2 cellular contexts compared by ENCODE assay signal in the genomic region with DNA sequence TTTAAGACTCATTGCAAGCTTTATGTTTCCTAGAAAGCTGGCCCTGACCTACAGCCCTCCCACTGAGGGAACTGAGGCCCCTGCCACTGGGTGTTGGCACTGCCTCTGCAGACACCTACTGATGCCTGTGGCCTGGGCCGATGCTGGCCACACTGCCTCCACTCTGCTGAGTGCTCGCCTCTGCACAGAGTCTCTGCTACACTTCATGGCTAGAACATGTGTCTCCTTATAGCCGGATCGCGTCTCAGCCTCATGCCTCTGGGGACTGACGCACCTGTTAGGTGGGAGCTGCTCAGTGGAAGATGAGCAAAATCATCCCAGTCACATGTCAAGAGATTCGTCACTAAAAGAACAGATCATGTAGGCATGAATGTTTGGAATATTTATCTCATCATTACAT.
TF ChIP-seq lines count a peak whose summit lies in the region.

No MANE protein-coding gene starts in this region.

TF ChIP-seq in GM23338, 12 proteins besides CTCF, POLR2A, EP300 and RAD21:
- TF ChIP-seq NANOG (IDR thresholded peaks at IDR 0.05; ENCODE audit: borderline replicate concordance), result no peak
- TF ChIP-seq, protein P1, sequence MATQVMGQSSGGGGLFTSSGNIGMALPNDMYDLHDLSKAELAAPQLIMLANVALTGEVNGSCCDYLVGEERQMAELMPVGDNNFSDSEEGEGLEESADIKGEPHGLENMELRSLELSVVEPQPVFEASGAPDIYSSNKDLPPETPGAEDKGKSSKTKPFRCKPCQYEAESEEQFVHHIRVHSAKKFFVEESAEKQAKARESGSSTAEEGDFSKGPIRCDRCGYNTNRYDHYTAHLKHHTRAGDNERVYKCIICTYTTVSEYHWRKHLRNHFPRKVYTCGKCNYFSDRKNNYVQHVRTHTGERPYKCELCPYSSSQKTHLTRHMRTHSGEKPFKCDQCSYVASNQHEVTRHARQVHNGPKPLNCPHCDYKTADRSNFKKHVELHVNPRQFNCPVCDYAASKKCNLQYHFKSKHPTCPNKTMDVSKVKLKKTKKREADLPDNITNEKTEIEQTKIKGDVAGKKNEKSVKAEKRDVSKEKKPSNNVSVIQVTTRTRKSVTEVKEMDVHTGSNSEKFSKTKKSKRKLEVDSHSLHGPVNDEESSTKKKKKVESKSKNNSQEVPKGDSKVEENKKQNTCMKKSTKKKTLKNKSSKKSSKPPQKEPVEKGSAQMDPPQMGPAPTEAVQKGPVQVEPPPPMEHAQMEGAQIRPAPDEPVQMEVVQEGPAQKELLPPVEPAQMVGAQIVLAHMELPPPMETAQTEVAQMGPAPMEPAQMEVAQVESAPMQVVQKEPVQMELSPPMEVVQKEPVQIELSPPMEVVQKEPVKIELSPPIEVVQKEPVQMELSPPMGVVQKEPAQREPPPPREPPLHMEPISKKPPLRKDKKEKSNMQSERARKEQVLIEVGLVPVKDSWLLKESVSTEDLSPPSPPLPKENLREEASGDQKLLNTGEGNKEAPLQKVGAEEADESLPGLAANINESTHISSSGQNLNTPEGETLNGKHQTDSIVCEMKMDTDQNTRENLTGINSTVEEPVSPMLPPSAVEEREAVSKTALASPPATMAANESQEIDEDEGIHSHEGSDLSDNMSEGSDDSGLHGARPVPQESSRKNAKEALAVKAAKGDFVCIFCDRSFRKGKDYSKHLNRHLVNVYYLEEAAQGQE (IDR thresholded peaks at IDR 0.05; ENCODE audit: unreplicated experiment), result no peak

TF ChIP-seq in HepG2, 621 proteins besides CTCF, POLR2A, EP300 and RAD21:
- no peak for TF ChIP-seq ATM (IDR thresholded peaks at IDR 0.05; ENCODE audit: borderline replicate concordance)
- no peak for TF ChIP-seq ZIK1 (CRISPR knock-in tag; IDR thresholded peaks at IDR 0.05; ENCODE audit: borderline replicate concordance, low read depth)
- TF ChIP-seq ZNF143 (CRISPR knock-in tag; IDR thresholded peaks at IDR 0.05), result no peak
- TF ChIP-seq, protein P2, sequence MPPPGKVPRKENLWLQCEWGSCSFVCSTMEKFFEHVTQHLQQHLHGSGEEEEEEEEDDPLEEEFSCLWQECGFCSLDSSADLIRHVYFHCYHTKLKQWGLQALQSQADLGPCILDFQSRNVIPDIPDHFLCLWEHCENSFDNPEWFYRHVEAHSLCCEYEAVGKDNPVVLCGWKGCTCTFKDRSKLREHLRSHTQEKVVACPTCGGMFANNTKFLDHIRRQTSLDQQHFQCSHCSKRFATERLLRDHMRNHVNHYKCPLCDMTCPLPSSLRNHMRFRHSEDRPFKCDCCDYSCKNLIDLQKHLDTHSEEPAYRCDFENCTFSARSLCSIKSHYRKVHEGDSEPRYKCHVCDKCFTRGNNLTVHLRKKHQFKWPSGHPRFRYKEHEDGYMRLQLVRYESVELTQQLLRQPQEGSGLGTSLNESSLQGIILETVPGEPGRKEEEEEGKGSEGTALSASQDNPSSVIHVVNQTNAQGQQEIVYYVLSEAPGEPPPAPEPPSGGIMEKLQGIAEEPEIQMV (CRISPR knock-in tag; IDR thresholded peaks at IDR 0.05; ENCODE audit: low read depth), result no peak
- TF ChIP-seq, protein P3, sequence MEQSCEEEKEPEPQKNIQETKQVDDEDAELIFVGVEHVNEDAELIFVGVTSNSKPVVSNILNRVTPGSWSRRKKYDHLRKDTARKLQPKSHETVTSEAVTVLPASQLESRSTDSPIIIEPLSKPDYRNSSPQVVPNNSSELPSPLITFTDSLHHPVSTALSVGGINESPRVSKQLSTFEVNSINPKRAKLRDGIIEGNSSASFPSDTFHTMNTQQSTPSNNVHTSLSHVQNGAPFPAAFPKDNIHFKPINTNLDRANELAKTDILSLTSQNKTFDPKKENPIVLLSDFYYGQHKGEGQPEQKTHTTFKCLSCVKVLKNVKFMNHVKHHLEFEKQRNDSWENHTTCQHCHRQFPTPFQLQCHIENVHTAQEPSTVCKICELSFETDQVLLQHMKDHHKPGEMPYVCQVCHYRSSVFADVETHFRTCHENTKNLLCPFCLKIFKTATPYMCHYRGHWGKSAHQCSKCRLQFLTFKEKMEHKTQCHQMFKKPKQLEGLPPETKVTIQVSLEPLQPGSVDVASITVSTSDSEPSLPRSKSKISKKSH (CRISPR knock-in tag; IDR thresholded peaks at IDR 0.05; ENCODE audit: borderline replicate concordance), result no peak
- TF ChIP-seq ELF1 (CRISPR knock-in tag; IDR thresholded peaks at IDR 0.05), result no peak
